Comparison of ENCODE assay signal across 8 cellular contexts in genomic region chr17:7889166-7889584, GRCh38. TPM values are rescaled to one million over a fixed set of nuclear protein-coding genes. Genes with fewer than 3 reads are reported as not detected.
DNase-seq lines count a peak whose midpoint lies in the region; ATAC-seq and TF ChIP-seq lines count a peak whose summit lies in the region.

No MANE protein-coding gene starts in this region.

- H3K36me3 Mint-ChIP-seq in brain: peaks cover 35% of the 10 kb centered on the region

- no peak overlapping the region for H3K4me3 ChIP-seq in RWPE2 (ENCODE audit: severe bottlenecking)

- no peaks in the 10 kb centered on the region for H3K9me3 ChIP-seq in KOPT-K1 (ENCODE audit: insufficient read depth, low read length, poor library complexity, severe bottlenecking)
- H3K9me3 ChIP-seq in RWPE2 (ENCODE audit: severe bottlenecking): no peaks in the 10 kb centered on the region

- H3K27me3 Mint-ChIP-seq in brain: peaks cover 9% of the 10 kb centered on the region

- H3K27ac ChIP-seq in KOPT-K1 (ENCODE audit: low read depth, low read length, poor library complexity, severe bottlenecking) (peak overlapping the region; percentile 93), RWPE2 (ENCODE audit: poor library complexity, severe bottlenecking) (peak overlapping the region; percentile 94)

- H3K9me3 Mint-ChIP-seq in brain: no peaks in the 10 kb centered on the region

- H3K36me3 ChIP-seq in KOPT-K1 (ENCODE audit: insufficient read depth, low read length) (peaks cover 46% of the 10 kb centered on the region), RWPE2 (ENCODE audit: low read depth) (peaks cover 29% of the 10 kb centered on the region)

- H3K4me3 Mint-ChIP-seq in brain: no peak overlapping the region

- peaks cover 14% of the 10 kb centered on the region for H3K4me1 Mint-ChIP-seq in brain

- TF ChIP-seq CTCF in RWPE2 (IDR thresholded peaks at IDR 0.05; ENCODE audit: poor library complexity, severe bottlenecking) (peak; percentile 17), brain (conservative IDR thresholded peaks at IDR 0.05) (peak; percentile 41 to 50)

- ATAC-seq in RWPE2 (ENCODE audit: low read depth) (peak; percentile 56), GM18498 (IDR thresholded peaks at IDR 0.05; ENCODE audit: unreplicated experiment) (no peak), HG03520 (IDR thresholded peaks at IDR 0.05; ENCODE audit: unreplicated experiment) (no peak)

- no peak overlapping the region for H3K27ac Mint-ChIP-seq in brain

- H3K27me3 ChIP-seq in RWPE2 (ENCODE audit: insufficient read depth, poor library complexity, severe bottlenecking): no peaks in the 10 kb centered on the region

- H3K4me1 ChIP-seq in RWPE2 (ENCODE audit: insufficient read depth, poor library complexity, severe bottlenecking): peaks cover 19% of the 10 kb centered on the region

- DNase-seq in CD1c-positive myeloid dendritic cell (ENCODE audit: extremely low spot score): peak; percentile 91
- peak; percentile 94 for DNase-seq in RWPE2 (ENCODE audit: low spot score)
- DNase-seq in hepatic stellate cell (ENCODE audit: low spot score): peak; percentile 94
- DNase-seq in retina: peak; percentile 67

RNA-seq across cellular contexts. Expression of gene CHD3, which starts 0.6 kb away (rescaled TPM):
- 76.2 TPM for polyA plus RNA-seq in brain (ENCODE audit: insufficient read depth, low read depth, low replicate concordance)

RNA-seq across cellular contexts. Expression of gene RNF227, which starts 26.9 kb away (rescaled TPM):
- 5.3 TPM for polyA plus RNA-seq in brain (ENCODE audit: insufficient read depth, low read depth, low replicate concordance)

RNA-seq across cellular contexts. Expression of gene CYB5D1, which starts 31.4 kb away (rescaled TPM):
- 11.5 TPM for polyA plus RNA-seq in brain (ENCODE audit: insufficient read depth, low read depth, low replicate concordance)

RNA-seq across cellular contexts. Expression of gene NAA38, which starts 31.8 kb away (rescaled TPM):
- polyA plus RNA-seq in brain (ENCODE audit: insufficient read depth, low read depth, low replicate concordance): 262 TPM

RNA-seq across cellular contexts. Expression of gene TMEM88, which starts 34.3 kb away (rescaled TPM):
- polyA plus RNA-seq in brain (ENCODE audit: insufficient read depth, low read depth, low replicate concordance): 9.8 TPM
